Comparison of ENCODE assay signal across 23 cellular contexts in genomic region chr19:8259142-8259921, GRCh38. TPM values are rescaled to one million over a fixed set of nuclear protein-coding genes. Genes with fewer than 3 reads are reported as not detected.
DNase-seq lines count a peak whose midpoint lies in the region; ATAC-seq, FAIRE-seq and TF ChIP-seq lines count a peak whose summit lies in the region.
"Had no signal": no experiment of that assay in that cellular context is flagged by ENCODE, and none has a peak within 500 bp of the region (broad histone marks: within the 10 kb centered on the region; RNA-seq: fewer than 3 reads in every experiment).

No MANE protein-coding gene starts in this region.

- H3K79me2 ChIP-seq in PC-3 (ENCODE audit: low read length) = no peaks in the 10 kb centered on the region

- H3K36me3 Mint-ChIP-seq in activated naive CD4-positive, alpha-beta T cell treated with anti-CD3 and anti-CD28 coated beads, Interleukin-2, amount 50 U/mL, for 24 hours = peaks cover 6% of the 10 kb centered on the region
- peaks cover 36% of the 10 kb centered on the region for H3K36me3 Mint-ChIP-seq in activated T-helper 17 cell treated with anti-CD3 and anti-CD28 coated beads, Interleukin-2, amount 50 U/mL, for 72 hours (ENCODE audit: low read depth)
- H3K36me3 Mint-ChIP-seq: activated naive CD4-positive, alpha-beta T cell treated with anti-CD3 and anti-CD28 coated beads, Interleukin-2, amount 50 U/mL, for 72 hours had no signal

- CTCF ChIA-PET in PC-3 (lab: Charles Lee) = no interaction called here

- no peak overlapping the region for H3K9ac ChIP-seq in PC-3 (ENCODE audit: low read length)
- H3K9ac ChIP-seq: BLaER1 had no signal

- H3K27me3 Mint-ChIP-seq in activated naive CD4-positive, alpha-beta T cell treated with anti-CD3 and anti-CD28 coated beads, Interleukin-2, amount 50 U/mL, for 24 hours = no peaks in the 10 kb centered on the region
- H3K27me3 Mint-ChIP-seq in activated T-helper 17 cell treated with anti-CD3 and anti-CD28 coated beads, Interleukin-2, amount 50 U/mL, for 72 hours = no peaks in the 10 kb centered on the region
- H3K27me3 Mint-ChIP-seq: T-helper 17 cell had no signal

- no peak for ATAC-seq in activated T-helper 17 cell treated with anti-CD3 and anti-CD28 coated beads, Interleukin-2, amount 50 U/mL, for 72 hours (replicated peaks)
- ATAC-seq in right lobe of liver = no peak
- no peak for ATAC-seq in PC-3
- ATAC-seq in GM18861 (IDR thresholded peaks at IDR 0.05; ENCODE audit: unreplicated experiment) = no peak
- ATAC-seq: activated naive CD4-positive, alpha-beta T cell treated with anti-CD3 and anti-CD28 coated beads, Interleukin-2, amount 50 U/mL, for 72 hours; gastrocnemius medialis; right cardiac atrium; T-helper 17 cell had no signal

- intact Hi-C loops in right lobe of liver (cut with DNase I) (loop anchor here (10.0 kb wide), 3 partner anchors 105 to 315 kb away; partner anchors contain the start of gene TIMM44 (in 1 of the 2)), spleen (cut with DNase I; ENCODE audit: low total_unique reads) (no loop called here), PC-3 (cut with micrococcal nuclease) (no loop called here)

- H3K9me3 Mint-ChIP-seq in activated naive CD4-positive, alpha-beta T cell treated with anti-CD3 and anti-CD28 coated beads, Interleukin-2, amount 50 U/mL, for 24 hours = no peaks in the 10 kb centered on the region
- no peaks in the 10 kb centered on the region for H3K9me3 Mint-ChIP-seq in activated T-helper 17 cell treated with anti-CD3 and anti-CD28 coated beads, Interleukin-2, amount 50 U/mL, for 72 hours
- H3K9me3 Mint-ChIP-seq: activated naive CD4-positive, alpha-beta T cell treated with anti-CD3 and anti-CD28 coated beads, Interleukin-2, amount 50 U/mL, for 72 hours had no signal

- H3K27ac Mint-ChIP-seq in activated naive CD4-positive, alpha-beta T cell treated with anti-CD3 and anti-CD28 coated beads, Interleukin-2, amount 50 U/mL, for 24 hours = peak overlapping the region; percentile 36
- peak overlapping the region; percentile 29 for H3K27ac Mint-ChIP-seq in activated T-helper 17 cell treated with anti-CD3 and anti-CD28 coated beads, Interleukin-2, amount 50 U/mL, for 72 hours

- H3K4me1 Mint-ChIP-seq in activated naive CD4-positive, alpha-beta T cell treated with anti-CD3 and anti-CD28 coated beads, Interleukin-2, amount 50 U/mL, for 24 hours = no peaks in the 10 kb centered on the region
- peaks cover 6% of the 10 kb centered on the region for H3K4me1 Mint-ChIP-seq in activated T-helper 17 cell treated with anti-CD3 and anti-CD28 coated beads, Interleukin-2, amount 50 U/mL, for 72 hours

- BruUV-seq in PC-3 (replicated peaks; lab: Mats Ljungman, UMichigan) = no TSS peak

- TF ChIP-seq POLR2A in right lobe of liver (IDR thresholded peaks at IDR 0.05) (no peak), spleen (IDR thresholded peaks at IDR 0.05) (no peak)

- H3K36me3 ChIP-seq in right lobe of liver (peaks cover 0 to 36% (median 5%) of the 10 kb centered on the region in 4 donors), spleen (peaks cover 0 to 82% (median 41%) of the 10 kb centered on the region in 6 donors), PC-3 (ENCODE audit: low read depth, low read length) (no peaks in the 10 kb centered on the region)
- H3K36me3 ChIP-seq: gastrocnemius medialis, uterus had no signal

- WGBS in right lobe of liver (ENCODE audit: insufficient coverage, low coverage, low lambda C conversion rate, missing lambda C conversion rate) = 77% methylated on average over 6 of the region's 11 CpGs
- WGBS in spleen, 5 donors = 81 to 95% (median 87%) methylated on average over 10 to 11 of the region's 11 CpGs

- DNase-seq in activated naive CD4-positive, alpha-beta T cell (lab: John Stamatoyannopoulos, UW) = no peak
- peak in 2 of 3 donors; percentile 24 to 35 for DNase-seq in right lobe of liver
- DNase-seq in spleen = peak; percentile 57
- DNase-seq in PC-3 = no peak
- DNase-seq in urothelium cell line (ENCODE audit: low spot score) = no peak
- DNase-seq: activated CD4-positive, alpha-beta T cell treated with anti-CD3 and anti-CD28 coated beads, Interleukin-2, amount 50 U/mL, for 1 hour; activated T-cell treated with anti-CD3 and anti-CD28 coated beads for 4 hours; esophagus squamous epithelium; gastrocnemius medialis; NCI-H1105 treated with DMSO at 0.1 percent for 48 hours; stimulated activated CD4-positive, alpha-beta T cell treated with anti-CD3 and anti-CD28 coated beads, Interleukin-15, amount 100 ng/mL, for 24 hours; substantia nigra; T-helper 17 cell; uterus had no signal

- H3K4me3 Mint-ChIP-seq in activated naive CD4-positive, alpha-beta T cell treated with anti-CD3 and anti-CD28 coated beads, Interleukin-2, amount 50 U/mL, for 24 hours = no peak overlapping the region
- H3K4me3 Mint-ChIP-seq in activated T-helper 17 cell treated with anti-CD3 and anti-CD28 coated beads, Interleukin-2, amount 50 U/mL, for 72 hours = no peak overlapping the region
- H3K4me3 Mint-ChIP-seq: T-helper 17 cell had no signal

- H3K9me3 ChIP-seq in right lobe of liver = no peaks in the 10 kb centered on the region
- H3K9me3 ChIP-seq in spleen = no peaks in the 10 kb centered on the region
- H3K9me3 ChIP-seq in PC-3 (ENCODE audit: low read length) = no peaks in the 10 kb centered on the region
- H3K9me3 ChIP-seq: BLaER1, Caco-2, esophagus squamous epithelium, gastrocnemius medialis, uterus had no signal

- POLR2A ChIA-PET in PC-3 (lab: Charles Lee; ENCODE audit: unreplicated experiment) = no interaction called here

- H3K4me3 ChIP-seq in right lobe of liver (no peak overlapping the region), spleen (no peak overlapping the region), PC-3 (ENCODE audit: low read length) (no peak overlapping the region)
- H3K4me3 ChIP-seq: BLaER1, esophagus squamous epithelium, gastrocnemius medialis, uterus had no signal

- TF ChIP-seq CTCF in right lobe of liver (IDR thresholded peaks at IDR 0.05) (no peak), spleen (IDR thresholded peaks at IDR 0.05 in 8 of 11, conservative IDR thresholded peaks at IDR 0.05 in 3 of 11) (no peak), PC-3 (conservative IDR thresholded peaks at IDR 0.05; ENCODE audit: low read depth, low read length) (no peak)

- H3K27ac ChIP-seq in right lobe of liver (no peak overlapping the region), spleen (no peak overlapping the region), PC-3 (ENCODE audit: low read length) (no peak overlapping the region)
- H3K27ac ChIP-seq: BLaER1, esophagus squamous epithelium, gastrocnemius medialis, HL-60, uterus had no signal

- H3K4me1 ChIP-seq in right lobe of liver (no peaks in the 10 kb centered on the region), spleen (peaks cover 0 to 9% (median 0%) of the 10 kb centered on the region in 6 donors), PC-3 (ENCODE audit: insufficient read depth, low read length) (no peaks in the 10 kb centered on the region)
- H3K4me1 ChIP-seq: BLaER1, Caco-2, esophagus squamous epithelium, gastrocnemius medialis, uterus had no signal

- no peak for FAIRE-seq in urothelium cell line (lab: Jason Lieb, UNC)
- FAIRE-seq: colon had no signal

- no peak overlapping the region for H3K4me2 ChIP-seq in PC-3 (ENCODE audit: low read length)
- H3K4me2 ChIP-seq: BLaER1 had no signal

- no peaks in the 10 kb centered on the region for H3K27me3 ChIP-seq in right lobe of liver
- H3K27me3 ChIP-seq in spleen (replicated peaks in 1 of 7) = no peaks in the 10 kb centered on the region
- no peaks in the 10 kb centered on the region for H3K27me3 ChIP-seq in PC-3 (ENCODE audit: low read length)
- H3K27me3 ChIP-seq: BLaER1, esophagus squamous epithelium, gastrocnemius medialis, uterus had no signal

- no peaks in the 10 kb centered on the region for H4K20me1 ChIP-seq in PC-3 (ENCODE audit: low read length)
- H4K20me1 ChIP-seq: BLaER1 had no signal

- H3K9me2 ChIP-seq in PC-3 (replicated peaks; ENCODE audit: low read length) = no peaks in the 10 kb centered on the region

- no peaks in the 10 kb centered on the region for H3F3A ChIP-seq in PC-3 (ENCODE audit: low read length, unreplicated experiment)

- H2AFZ ChIP-seq in PC-3 (ENCODE audit: low read length) = no peak overlapping the region

RNA-seq across cellular contexts. Expression of gene CD320, which starts 48.8 kb away (rescaled TPM):
- total RNA-seq in activated T-helper 17 cell treated with anti-CD3 and anti-CD28 coated beads, Interleukin-2, amount 50 U/mL, for 72 hours = 10 to 100 TPM; 49.0 to 87.8 TPM
- total RNA-seq in right lobe of liver (10 to 100 TPM in 5 of 6 experiments, 1 to 10 TPM in 1; 8.8 to 43.2 (median 11.5) TPM), spleen (100 to 1,000 TPM in 1 of 7 donors, 10 to 100 TPM in 6; 35.8 to 131 (median 73.3) TPM), PC-3 (2014; rRNA removed) (217 and 221 TPM in 2 replicates)
- polyA plus RNA-seq in spleen = 10 to 100 TPM; 26.6 to 34.3 (median 28.1) TPM

RNA-seq across cellular contexts. Expression of gene CERS4, which starts 50.2 kb away (rescaled TPM):
- 10 to 100 TPM; 14.7 to 33.0 TPM for total RNA-seq in activated T-helper 17 cell treated with anti-CD3 and anti-CD28 coated beads, Interleukin-2, amount 50 U/mL, for 72 hours
- total RNA-seq in right lobe of liver = 10 to 100 TPM; 38.6 to 75.4 (median 58.3) TPM
- 10 to 100 TPM; 27.7 to 46.3 (median 40.7) TPM for total RNA-seq in spleen
- polyA plus RNA-seq in spleen = 10 to 100 TPM; 43.2 to 49.2 (median 44.1) TPM
- 39.3 and 43.9 TPM in 2 replicates for total RNA-seq in PC-3 (2014; rRNA removed)

Comparison
In these comparisons a context has a peak if more than half of its experiments do, and no peak if none do; other contexts are left out.
1. DNase-seq: peak in right lobe of liver (2 of 3) and spleen (single experiment); none in activated naive CD4-positive, alpha-beta T cell (0 of 4), PC-3 (single experiment) and urothelium cell line (single experiment).
2. intact Hi-C loops: an anchor here in right lobe of liver (10.0 kb wide); none called in spleen and PC-3.